Comparison of ENCODE assay signal across 19 cellular contexts in the genomic region with DNA sequence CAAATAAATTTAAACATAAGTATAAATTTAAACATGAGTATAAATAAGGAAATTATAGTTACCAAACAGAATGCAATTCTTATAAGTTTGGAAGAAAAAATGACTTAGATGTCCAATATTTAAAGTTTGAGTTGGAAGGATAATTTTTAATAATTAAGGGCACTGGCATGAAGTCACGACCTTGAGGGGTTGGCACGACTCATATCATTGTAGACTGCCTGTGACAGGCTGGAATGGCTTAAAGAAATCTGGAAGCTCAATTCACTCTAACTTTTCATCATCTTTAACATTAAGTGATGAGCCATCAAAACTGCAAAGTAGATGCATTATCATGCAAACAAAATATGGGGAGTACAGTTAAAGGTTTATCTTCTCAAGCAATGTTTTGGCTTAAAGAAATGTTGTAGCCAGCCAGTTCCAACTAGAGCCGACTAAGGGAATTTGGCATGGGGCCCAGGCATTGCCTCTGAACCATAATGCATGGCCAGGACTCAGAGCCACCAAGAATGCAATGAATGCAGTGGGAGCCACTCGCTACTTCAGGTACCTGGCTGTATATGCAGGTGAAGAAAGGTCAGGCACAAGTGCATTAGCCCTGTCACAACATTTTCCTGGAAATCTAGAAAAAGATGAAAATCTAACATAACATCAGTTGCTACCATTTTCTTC. TPM values are rescaled to one million over a fixed set of nuclear protein-coding genes. Genes with fewer than 3 reads are reported as not detected.
DNase-seq lines count a peak whose midpoint lies in the region; ATAC-seq and TF ChIP-seq lines count a peak whose summit lies in the region.
"Had no signal": no experiment of that assay in that cellular context is flagged by ENCODE, and none has a peak within 500 bp of the region (broad histone marks: within the 10 kb centered on the region; RNA-seq: fewer than 3 reads in every experiment).

No MANE protein-coding gene starts in this region.

- H3K27ac ChIP-seq in left ventricle myocardium inferior (replicated peaks): peak overlapping the region; percentile 48
- no peak overlapping the region for H3K27ac ChIP-seq in testis
- H3K27ac ChIP-seq: ascending aorta, BLaER1, gastrocnemius medialis, left lung had no signal

- TF ChIP-seq CTCF in left ventricle myocardium inferior (IDR thresholded peaks at IDR 0.05; ENCODE audit: borderline replicate concordance) (no peak), testis (IDR thresholded peaks at IDR 0.05) (no peak)

- H3K36me3 ChIP-seq in left ventricle myocardium inferior: no peaks in the 10 kb centered on the region
- H3K36me3 ChIP-seq in testis (ENCODE audit: low read depth, missing control alignments): no peaks in the 10 kb centered on the region
- H3K36me3 ChIP-seq: ascending aorta, BLaER1, gastrocnemius medialis, left lung had no signal

- H3K27me3 ChIP-seq in left ventricle myocardium inferior (ENCODE audit: low read depth) (no peaks in the 10 kb centered on the region), testis (no peaks in the 10 kb centered on the region)
- H3K27me3 ChIP-seq: ascending aorta, BLaER1, gastrocnemius medialis, left lung had no signal

- H3K4me1 ChIP-seq in left ventricle myocardium inferior (peaks cover 40% of the 10 kb centered on the region), testis (no peaks in the 10 kb centered on the region)
- H3K4me1 ChIP-seq: BLaER1, gastrocnemius medialis, left lung had no signal

- intact Hi-C loops in left ventricle myocardium inferior (cut with micrococcal nuclease) (no loop called here), testis (cut with DNase I; ENCODE audit: low total_unique reads) (no loop called here)

- TF ChIP-seq POLR2A in testis (IDR thresholded peaks at IDR 0.05): no peak

- no peak overlapping the region for H3K4me3 ChIP-seq in left ventricle myocardium inferior
- no peak overlapping the region for H3K4me3 ChIP-seq in testis
- H3K4me3 ChIP-seq: ascending aorta, BLaER1, gastrocnemius medialis, left lung had no signal

- peak in 68 of 76 experiments; percentile 4 to 82 (median 44) for DNase-seq in HUDEP-2 (lab: John Stamatoyannopoulos, UW; ENCODE audit: unreplicated experiment in 76 of 76)
- peak; percentile 69 for DNase-seq in astrocyte of the hippocampus (ENCODE audit: low read depth, low spot score)
- DNase-seq in left ventricle myocardium inferior: peak; percentile 54
- peak; percentile 20 for DNase-seq in testis
- DNase-seq in NCI-H1417 treated with DMSO at 0.1 percent for 48 hours (lab: John Stamatoyannopoulos, UW): no peak
- no peak for DNase-seq in RPMI8226
- DNase-seq: cortex of kidney; gastrocnemius medialis; left lung; NCI-H2029 treated with DMSO at 0.1 percent for 48 hours; NCI-H524; nucleus accumbens; SIG-M5; stimulated activated CD4-positive, alpha-beta T cell treated with anti-CD3 and anti-CD28 coated beads, Interleukin-2, amount 100 ng/mL, for 24 hours; T-helper 1 cell had no signal

- ATAC-seq in GM19395 (IDR thresholded peaks at IDR 0.05; ENCODE audit: unreplicated experiment): no peak
- ATAC-seq: gastrocnemius medialis, left lung had no signal

- 51 to 67% methylated on average over 4 of the region's 4 CpGs for WGBS in testis, 2 donors

- H3K9me3 ChIP-seq in left ventricle myocardium inferior (replicated peaks) (no peaks in the 10 kb centered on the region), testis (no peaks in the 10 kb centered on the region)
- H3K9me3 ChIP-seq: ascending aorta, gastrocnemius medialis had no signal

RNA-seq across cellular contexts. Expression of gene PGR, which starts 33.4 kb away (rescaled TPM):
- total RNA-seq in left ventricle myocardium inferior: 11.7 TPM
- total RNA-seq in testis: 1 to 10 TPM; 2.4 to 3.3 TPM
- polyA plus RNA-seq in testis (ENCODE audit: insufficient read depth, low read depth, low replicate concordance): 9.6 TPM
- total RNA-seq: endothelial cell of umbilical vein had no signal
- polyA plus RNA-seq: endothelial cell of umbilical vein had no signal

Comparison
In these comparisons a context has a peak if more than half of its experiments do, and no peak if none do; other contexts are left out.
1. DNase-seq: peak in HUDEP-2 (68 of 76), astrocyte of the hippocampus (single experiment), left ventricle myocardium inferior (single experiment) and testis (single experiment); none in NCI-H1417 treated with DMSO at 0.1 percent for 48 hours (single experiment) and RPMI8226 (single experiment).